21 cellular contexts compared by ENCODE assay signal in the genomic region with DNA sequence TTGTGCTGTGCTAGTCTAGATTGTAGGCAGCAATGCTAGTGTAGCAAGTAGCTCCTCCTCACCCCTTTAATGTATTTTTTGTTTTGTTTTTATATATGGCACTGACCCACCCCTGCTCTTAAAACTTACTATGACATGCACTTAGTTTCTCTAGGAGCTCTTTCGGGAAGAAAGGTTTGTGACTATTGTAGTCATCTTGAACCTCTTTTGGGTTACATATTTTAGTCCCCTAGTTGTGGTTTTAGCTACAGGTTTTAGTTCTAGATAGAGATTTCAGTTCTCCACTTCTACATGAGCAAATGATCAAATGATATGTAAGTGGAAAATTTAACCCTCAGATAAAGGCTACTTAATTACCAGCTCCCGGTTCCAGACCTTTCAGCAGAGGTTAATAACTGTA. TPM values are rescaled to one million over a fixed set of nuclear protein-coding genes. Genes with fewer than 3 reads are reported as not detected.
DNase-seq lines count a peak whose midpoint lies in the region; ATAC-seq and TF ChIP-seq lines count a peak whose summit lies in the region.
"Had no signal": no experiment of that assay in that cellular context is flagged by ENCODE, and none has a peak within 500 bp of the region (broad histone marks: within the 10 kb centered on the region; RNA-seq: fewer than 3 reads in every experiment).

No MANE protein-coding gene starts in this region.

- H3K27ac Mint-ChIP-seq in stimulated activated naive B cell treated with anti-CD40 and anti-IgM and Interleukin-4, amounts not matched to agents 10 μg/mL and 1 μg/mL and 100 μg/mL, for 72 hours: no peak overlapping the region
- H3K27ac Mint-ChIP-seq: natural killer cell had no signal

- no peak for TF ChIP-seq CTCF in right atrium auricular region (IDR thresholded peaks at IDR 0.05)

- peaks cover 0 to 13% of the 10 kb centered on the region in 2 donors for H3K4me1 ChIP-seq in right atrium auricular region

- no peaks in the 10 kb centered on the region for H3K27me3 Mint-ChIP-seq in stimulated activated naive B cell treated with anti-CD40 and anti-IgM and Interleukin-4, amounts not matched to agents 10 μg/mL and 1 μg/mL and 100 μg/mL, for 72 hours

- H3K4me1 Mint-ChIP-seq in stimulated activated naive B cell treated with anti-CD40 and anti-IgM and Interleukin-4, amounts not matched to agents 10 μg/mL and 1 μg/mL and 100 μg/mL, for 72 hours: peaks cover 6 to 8% of the 10 kb centered on the region in 2 donors

- H3K27me3 ChIP-seq in right atrium auricular region: no peaks in the 10 kb centered on the region
- H3K27me3 ChIP-seq: ascending aorta, heart left ventricle had no signal

- DNase-seq in stimulated activated naive B cell treated with anti-CD40 and anti-IgM and Interleukin-4, amounts not matched to agents 10 μg/mL and 1 μg/mL and 100 μg/mL, for 72 hours: no peak
- no peak for DNase-seq in CD1c-positive myeloid dendritic cell (ENCODE audit: extremely low spot score)
- DNase-seq in right atrium auricular region (ENCODE audit: low spot score): no peak
- DNase-seq: activated CD8-positive, alpha-beta memory T cell treated with anti-CD3 and anti-CD28 coated beads, Interleukin-2, amount 50 U/mL, for 4 hours; activated naive CD4-positive, alpha-beta T cell; effector memory CD4-positive, alpha-beta T cell; heart left ventricle; islet precursor cell; mammary epithelial cell; natural killer cell; NCI-H1105; posterior cingulate gyrus; small intestine; stimulated activated CD4-positive, alpha-beta T cell treated with anti-CD3 and anti-CD28 coated beads, Interleukin-4, amount 100 ng/mL, for 4 hours; T-helper 9 cell had no signal

- no peak overlapping the region for H3K27ac ChIP-seq in right atrium auricular region
- H3K27ac ChIP-seq: ascending aorta, heart left ventricle, KMS-11 had no signal

- peaks cover 19 to 49% of the 10 kb centered on the region in 2 donors for H3K36me3 Mint-ChIP-seq in stimulated activated naive B cell treated with anti-CD40 and anti-IgM and Interleukin-4, amounts not matched to agents 10 μg/mL and 1 μg/mL and 100 μg/mL, for 72 hours

- ATAC-seq in GM18870 (IDR thresholded peaks at IDR 0.05; ENCODE audit: unreplicated experiment) (peak; percentile 64), GM21515 (IDR thresholded peaks at IDR 0.05; ENCODE audit: unreplicated experiment) (peak; percentile 74), HG03108 (IDR thresholded peaks at IDR 0.05; ENCODE audit: unreplicated experiment) (peak; percentile 58), SK-N-SH treated with all-trans-retinoic acid at 6 μM for 48 hours (no peak)
- peak; percentile 54 to 65 for ATAC-seq in stimulated activated naive B cell treated with anti-CD40 and anti-IgM and Interleukin-4, amounts not matched to agents 10 μg/mL and 1 μg/mL and 100 μg/mL, for 72 hours (replicated peaks)
- ATAC-seq: heart left ventricle, natural killer cell had no signal

- peaks cover 12% of the 10 kb centered on the region for H3K36me3 ChIP-seq in right atrium auricular region

- no peaks in the 10 kb centered on the region for H3K9me3 ChIP-seq in right atrium auricular region
- H3K9me3 ChIP-seq: ascending aorta, heart left ventricle had no signal

- H3K9me3 Mint-ChIP-seq in stimulated activated naive B cell treated with anti-CD40 and anti-IgM and Interleukin-4, amounts not matched to agents 10 μg/mL and 1 μg/mL and 100 μg/mL, for 72 hours: peaks cover 3 to 4% of the 10 kb centered on the region in 2 donors

- no peak overlapping the region for H3K4me3 ChIP-seq in right atrium auricular region
- H3K4me3 ChIP-seq: ascending aorta, heart left ventricle had no signal

- no peak overlapping the region for H3K4me3 Mint-ChIP-seq in stimulated activated naive B cell treated with anti-CD40 and anti-IgM and Interleukin-4, amounts not matched to agents 10 μg/mL and 1 μg/mL and 100 μg/mL, for 72 hours
- H3K4me3 Mint-ChIP-seq: natural killer cell had no signal

TF ChIP-seq in SK-N-SH treated with all-trans-retinoic acid at 6 μM for 48 hours, 23 proteins besides CTCF, POLR2A, EP300 and RAD21:
- TF ChIP-seq PPARA (CRISPR knock-in tag; IDR thresholded peaks at IDR 0.05; ENCODE audit: borderline replicate concordance): no peak
- TF ChIP-seq ZNF70 (CRISPR knock-in tag; IDR thresholded peaks at IDR 0.05): no peak
- no peak for TF ChIP-seq ZNF565 (CRISPR knock-in tag; conservative IDR thresholded peaks at IDR 0.05; ENCODE audit: low read depth)
- TF ChIP-seq, protein P1, sequence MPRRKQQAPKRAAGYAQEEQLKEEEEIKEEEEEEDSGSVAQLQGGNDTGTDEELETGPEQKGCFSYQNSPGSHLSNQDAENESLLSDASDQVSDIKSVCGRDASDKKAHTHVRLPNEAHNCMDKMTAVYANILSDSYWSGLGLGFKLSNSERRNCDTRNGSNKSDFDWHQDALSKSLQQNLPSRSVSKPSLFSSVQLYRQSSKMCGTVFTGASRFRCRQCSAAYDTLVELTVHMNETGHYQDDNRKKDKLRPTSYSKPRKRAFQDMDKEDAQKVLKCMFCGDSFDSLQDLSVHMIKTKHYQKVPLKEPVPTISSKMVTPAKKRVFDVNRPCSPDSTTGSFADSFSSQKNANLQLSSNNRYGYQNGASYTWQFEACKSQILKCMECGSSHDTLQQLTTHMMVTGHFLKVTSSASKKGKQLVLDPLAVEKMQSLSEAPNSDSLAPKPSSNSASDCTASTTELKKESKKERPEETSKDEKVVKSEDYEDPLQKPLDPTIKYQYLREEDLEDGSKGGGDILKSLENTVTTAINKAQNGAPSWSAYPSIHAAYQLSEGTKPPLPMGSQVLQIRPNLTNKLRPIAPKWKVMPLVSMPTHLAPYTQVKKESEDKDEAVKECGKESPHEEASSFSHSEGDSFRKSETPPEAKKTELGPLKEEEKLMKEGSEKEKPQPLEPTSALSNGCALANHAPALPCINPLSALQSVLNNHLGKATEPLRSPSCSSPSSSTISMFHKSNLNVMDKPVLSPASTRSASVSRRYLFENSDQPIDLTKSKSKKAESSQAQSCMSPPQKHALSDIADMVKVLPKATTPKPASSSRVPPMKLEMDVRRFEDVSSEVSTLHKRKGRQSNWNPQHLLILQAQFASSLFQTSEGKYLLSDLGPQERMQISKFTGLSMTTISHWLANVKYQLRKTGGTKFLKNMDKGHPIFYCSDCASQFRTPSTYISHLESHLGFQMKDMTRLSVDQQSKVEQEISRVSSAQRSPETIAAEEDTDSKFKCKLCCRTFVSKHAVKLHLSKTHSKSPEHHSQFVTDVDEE (CRISPR knock-in tag; IDR thresholded peaks at IDR 0.05): no peak
- TF ChIP-seq CSRNP3 (CRISPR knock-in tag; IDR thresholded peaks at IDR 0.05): no peak
- TF ChIP-seq TOX (CRISPR knock-in tag; IDR thresholded peaks at IDR 0.05; ENCODE audit: borderline replicate concordance): no peak
- no peak for TF ChIP-seq ZC3H10 (CRISPR knock-in tag; IDR thresholded peaks at IDR 0.05)
- no peak for TF ChIP-seq BACH2 (CRISPR knock-in tag; IDR thresholded peaks at IDR 0.05; ENCODE audit: borderline replicate concordance)
- TF ChIP-seq SNAI2 (CRISPR knock-in tag; IDR thresholded peaks at IDR 0.05): no peak
- TF ChIP-seq ZFP3 (CRISPR knock-in tag; IDR thresholded peaks at IDR 0.05): no peak
- TF ChIP-seq ARNTL (CRISPR knock-in tag; IDR thresholded peaks at IDR 0.05; ENCODE audit: borderline replicate concordance, low read depth): no peak
- TF ChIP-seq OSR1 (CRISPR knock-in tag; IDR thresholded peaks at IDR 0.05): no peak
- TF ChIP-seq ZFP30 (CRISPR knock-in tag; IDR thresholded peaks at IDR 0.05): no peak

RNA-seq across cellular contexts. Expression of gene MINPP1, which starts 14.9 kb away (rescaled TPM):
- total RNA-seq in right atrium auricular region: 10 to 100 TPM in 1 of 2 donors, 1 to 10 TPM in 1; 9.9 to 10.6 TPM
